Comparison of ENCODE assay signal across 8 cellular contexts in the genomic region with DNA sequence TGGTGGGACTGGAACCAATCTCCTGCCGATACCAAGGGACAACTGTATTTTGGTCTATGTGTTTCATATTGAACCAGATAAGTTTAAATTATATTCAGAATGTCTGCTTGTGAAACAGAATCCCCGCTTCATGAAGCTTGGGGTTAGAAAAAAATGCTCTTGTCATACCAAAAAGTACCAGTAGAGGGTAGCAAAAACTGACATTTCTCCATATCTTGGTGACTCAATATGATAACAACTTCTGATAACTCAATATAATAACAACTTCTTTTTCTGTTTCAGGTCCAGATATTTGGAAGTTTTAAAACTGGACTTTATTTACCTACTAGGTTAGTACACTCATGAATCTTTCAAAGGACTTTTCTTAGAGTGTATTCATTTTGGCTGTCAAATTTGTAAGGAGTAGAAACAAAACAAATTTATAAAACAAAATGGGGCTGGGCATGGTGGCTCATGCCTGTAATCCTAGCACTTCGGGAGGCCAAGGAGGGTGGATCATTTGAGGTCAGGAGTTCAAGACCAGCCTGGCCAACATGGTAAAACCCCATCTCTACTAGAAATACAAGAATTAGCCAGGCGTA. TPM values are rescaled to one million over a fixed set of nuclear protein-coding genes. Genes with fewer than 3 reads are reported as not detected.
A peak's percentile ranks its signal among the peaks of the same experiment; 100 is the strongest.
DNase-seq lines count a peak whose midpoint lies in the region; ATAC-seq, FAIRE-seq and TF ChIP-seq lines count a peak whose summit lies in the region.

No MANE protein-coding gene starts in this region.

- peak; percentile 64 to 67 for TF ChIP-seq RAD21 in H1 (IDR thresholded peaks at IDR 0.05 in 1 of 2, conservative IDR thresholded peaks at IDR 0.05 in 1 of 2; ENCODE audit: low read depth in 2 of 2, low read length in 2 of 2)

- TF ChIP-seq POLR2A in H1 (IDR thresholded peaks at IDR 0.05; ENCODE audit: control extremely low read depth in 1 of 2, low read depth in 2 of 2, low read length in 2 of 2): no peak

- CTCF ChIA-PET in Caco-2 (lab: Charles Lee) (interaction anchor here (0.5 to 1.0 kb wide), 9 partner anchors 17 to 592 kb away, joined by 3 to 8 read pairs (median 5); partner anchors contain the start of genes CNEP1R1 and HEATR3), H1 (lab: Charles Lee; ENCODE audit: partially characterized antibody) (interaction anchor here (0.6 to 2.0 kb wide), 17 partner anchors 15 to 245 kb away, joined by 3 to 12 read pairs (median 3); partner anchors contain the start of gene CNEP1R1)

- no peak overlapping the region for H3K14ac ChIP-seq in H1 (ENCODE audit: insufficient read length)

- H3K79me1 ChIP-seq in H1 (ENCODE audit: low read depth, low read length): no peaks in the 10 kb centered on the region; the same call in 1 of the 2 replicates

- H3K4me3 Mint-ChIP-seq in Caco-2 (ENCODE audit: unreplicated experiment): no peak overlapping the region
- H3K4me3 Mint-ChIP-seq in GM23338: no peak overlapping the region
- no peak overlapping the region for H3K4me3 Mint-ChIP-seq in nephron

- no peak overlapping the region for H3K27ac ChIP-seq in GM23338 (ENCODE audit: low read depth)
- H3K27ac ChIP-seq in H1 (ENCODE audit: low read depth, low read length): no peak overlapping the region

- H3K56ac ChIP-seq in H1 (replicated peaks; ENCODE audit: insufficient read length, low read depth, low read length): no peak overlapping the region

- no peak overlapping the region for H4K5ac ChIP-seq in H1 (ENCODE audit: insufficient read length, low read depth, low read length)

- FAIRE-seq in H1 (lab: Jason Lieb, UNC): no peak

- H3K9me3 Mint-ChIP-seq in Caco-2 (ENCODE audit: unreplicated experiment) (no peaks in the 10 kb centered on the region), GM23338 (no peaks in the 10 kb centered on the region), nephron (no peaks in the 10 kb centered on the region)

- H4K20me1 ChIP-seq in GM23338 (replicated peaks; ENCODE audit: insufficient read depth): peaks cover 12% of the 10 kb centered on the region; the same call in 1 of the 2 replicates
- no peaks in the 10 kb centered on the region for H4K20me1 ChIP-seq in H1 (replicated peaks in 1 of 2; ENCODE audit: control insufficient read depth in 1 of 2, insufficient read depth in 2 of 2, low read length in 2 of 2)

- no peak overlapping the region for H3K23ac ChIP-seq in H1 (ENCODE audit: insufficient read length)

- H3K4ac ChIP-seq in H1 (replicated peaks; ENCODE audit: insufficient read length, low read depth, low read length): no peak overlapping the region

- POLR2A ChIA-PET in Caco-2 (lab: Charles Lee) (interaction anchor here (0.6 kb wide), 2 partner anchors 37 to 97 kb away, joined by 4 to 8 read pairs; no protein-coding TSS in a partner anchor), H1 (lab: Charles Lee; ENCODE audit: partially characterized antibody) (no interaction called here)

- no peak overlapping the region for H4K8ac ChIP-seq in H1 (ENCODE audit: extremely low read depth, insufficient read depth, low read length)

- H3K4me1 Mint-ChIP-seq in Caco-2 (ENCODE audit: low read depth, unreplicated experiment) (peaks cover 14% of the 10 kb centered on the region), GM23338 (peaks cover 11% of the 10 kb centered on the region), nephron (peaks cover 17% of the 10 kb centered on the region)

- peak in 1 of 2 experiments; percentile 69 for DNase-seq in Caco-2
- DNase-seq in GM23338 (ENCODE audit: low spot score): peak; percentile 52
- peak; percentile 53 for DNase-seq in RKO (ENCODE audit: low spot score)
- DNase-seq in H1 (ENCODE audit: low read depth in 1 of 2, low spot score in 2 of 2): no peak
- no peak for DNase-seq in NCI-H187 (lab: John Stamatoyannopoulos, UW)

- peaks cover 16% of the 10 kb centered on the region; the same call in 1 of the 2 replicates for H3K4me1 ChIP-seq in Caco-2
- peaks cover 4% of the 10 kb centered on the region; the same call in 1 of the 2 replicates for H3K4me1 ChIP-seq in GM23338 (ENCODE audit: insufficient read depth)
- peaks cover 0 to 6% (median 3%) of the 10 kb centered on the region in 4 experiments; a peak in 3 of 7 replicates for H3K4me1 ChIP-seq in H1 (replicated peaks in 1 of 4; ENCODE audit: control insufficient read depth in 3 of 4, insufficient read depth in 4 of 4, low read length in 3 of 4)

- H2BK120ac ChIP-seq in H1 (replicated peaks; ENCODE audit: low read depth, low read length): no peak overlapping the region

- H3K79me2 ChIP-seq in GM23338 (replicated peaks; ENCODE audit: insufficient read depth): no peaks in the 10 kb centered on the region
- 0 out of 4 replicates have a peak, but pooled peaks cover 0 to 2% of the 10 kb centered on the region in 2 experiments for H3K79me2 ChIP-seq in H1 (ENCODE audit: control insufficient read depth in 1 of 2, insufficient read depth in 2 of 2, low read length in 2 of 2)

- no TSS peak for BruUV-seq in Caco-2 (replicated peaks; lab: Mats Ljungman, UMichigan)

- H2AK5ac ChIP-seq in H1 (ENCODE audit: low read depth, low read length): no peak overlapping the region

- no peaks in the 10 kb centered on the region for H3K9me3 ChIP-seq in Caco-2
- H3K9me3 ChIP-seq in H1 (ENCODE audit: insufficient read depth in 2 of 2, low read depth in 1 of 2, low read length in 1 of 2): no peaks in the 10 kb centered on the region

- no peak overlapping the region for H3K9ac ChIP-seq in H1 (replicated peaks in 1 of 4; ENCODE audit: extremely low read depth in 1 of 4, low read depth in 3 of 4, low read length in 3 of 4)

- H2BK12ac ChIP-seq in H1 (ENCODE audit: low read depth, low read length): no peak overlapping the region

- no peak overlapping the region for H2BK15ac ChIP-seq in H1 (ENCODE audit: low read length)

- H3K9me2 ChIP-seq in GM23338 (ENCODE audit: insufficient read depth): no peaks in the 10 kb centered on the region

- H2BK20ac ChIP-seq in H1 (ENCODE audit: low read length): no peak overlapping the region

- H3K27me3 Mint-ChIP-seq in Caco-2 (ENCODE audit: insufficient read depth, unreplicated experiment) (no peaks in the 10 kb centered on the region), GM23338 (ENCODE audit: insufficient read depth, low read depth, poor library complexity) (no peaks in the 10 kb centered on the region), nephron (ENCODE audit: low read depth) (no peaks in the 10 kb centered on the region)

- 82% methylated on average over 4 of the region's 4 CpGs; no CpG with 5 or more reads in 1 of the 2 experiments for WGBS in H1 (ENCODE audit: extremely low coverage in 1 of 2, insufficient coverage in 1 of 2, insufficient read length in 1 of 2, insufficient replicate concordance in 2 of 2, low coverage in 1 of 2, low lambda C conversion rate in 2 of 2, missing lambda C conversion rate in 1 of 2), 2 experiments

- H3K36me3 Mint-ChIP-seq in Caco-2 (ENCODE audit: insufficient read depth, unreplicated experiment): peaks cover 45% of the 10 kb centered on the region
- peaks cover 24% of the 10 kb centered on the region for H3K36me3 Mint-ChIP-seq in GM23338 (ENCODE audit: low read depth)
- H3K36me3 Mint-ChIP-seq in nephron (ENCODE audit: low read depth): peaks cover 28% of the 10 kb centered on the region

- no peak overlapping the region for H3K4me3 ChIP-seq in Caco-2 (ENCODE audit: low read depth, low read length)
- H3K4me3 ChIP-seq in GM23338: no peak overlapping the region
- H3K4me3 ChIP-seq in H1 (ENCODE audit: extremely low read depth in 1 of 4, insufficient read depth in 2 of 4, low read depth in 3 of 4, low read length in 4 of 4): no peak overlapping the region

- H2AFZ ChIP-seq in GM23338 (no peak overlapping the region), H1 (ENCODE audit: low read length) (no peak overlapping the region)

- H3K27me3 ChIP-seq in Caco-2 (replicated peaks; ENCODE audit: control insufficient read depth, insufficient read depth, low read length): no peaks in the 10 kb centered on the region
- no peaks in the 10 kb centered on the region for H3K27me3 ChIP-seq in GM23338 (ENCODE audit: insufficient read depth)
- no peaks in the 10 kb centered on the region for H3K27me3 ChIP-seq in H1 (replicated peaks in 1 of 4; ENCODE audit: control insufficient read depth in 3 of 4, extremely low read depth in 1 of 4, insufficient read depth in 3 of 4, low read length in 3 of 4)

- H3K36me3 ChIP-seq in Caco-2 (ENCODE audit: control insufficient read depth, insufficient read depth, low read length) (peaks cover 4% of the 10 kb centered on the region), GM23338 (ENCODE audit: insufficient read depth) (peaks cover 11% of the 10 kb centered on the region; the same call in 1 of the 2 replicates), H1 (ENCODE audit: control insufficient read depth in 2 of 4, insufficient read depth in 4 of 4, low read length in 3 of 4) (peaks cover 0 to 20% (median 10%) of the 10 kb centered on the region in 4 experiments; a peak in 7 of 8 replicates)

- TF ChIP-seq CTCF in Caco-2 (IDR thresholded peaks at IDR 0.05; ENCODE audit: insufficient read depth in 1 of 2, low read depth in 1 of 2, low read length in 1 of 2, severe bottlenecking in 1 of 2, unreplicated experiment in 1 of 2) (peak; percentile 75 to 76), GM23338 (conservative IDR thresholded peaks at IDR 0.05; ENCODE audit: low read depth in 2 of 2) (peak; percentile 55 to 78), H1 (IDR thresholded peaks at IDR 0.05; ENCODE audit: control extremely low read depth in 1 of 3, insufficient read depth in 1 of 3, low read depth in 1 of 3, low read length in 3 of 3) (peak in 2 of 3 experiments; percentile 42 to 59; a peak in 2 of 4 replicates), nephron (IDR thresholded peaks at IDR 0.05; ENCODE audit: unreplicated experiment in 3 of 3) (peak; percentile 73 to 89 (median 75))

- H3K18ac ChIP-seq in H1 (ENCODE audit: extremely low read depth, low read length): no peak overlapping the region

- TF ChIP-seq EP300 in H1 (IDR thresholded peaks at IDR 0.05; ENCODE audit: borderline replicate concordance in 1 of 2, low read depth in 2 of 2, low read length in 2 of 2): no peak

- H3K27ac Mint-ChIP-seq in Caco-2 (ENCODE audit: unreplicated experiment) (no peak overlapping the region), GM23338 (no peak overlapping the region), nephron (no peak overlapping the region)

- H3K4me2 ChIP-seq in GM23338: no peak overlapping the region
- no peak overlapping the region for H3K4me2 ChIP-seq in H1 (ENCODE audit: insufficient read depth in 1 of 2, low read depth in 2 of 2, low read length in 2 of 2)

- ATAC-seq in GM23338 (no peak), GM19035 (IDR thresholded peaks at IDR 0.05; ENCODE audit: unreplicated experiment) (no peak), GM18517 (IDR thresholded peaks at IDR 0.05; ENCODE audit: unreplicated experiment) (no peak)

- no peaks in the 10 kb centered on the region for H3K23me2 ChIP-seq in H1 (ENCODE audit: low read depth, low read length)

- intact Hi-C loops in Caco-2 (cut with micrococcal nuclease; ENCODE audit: unreplicated experiment): loop anchor here (1.0 to 5.0 kb wide), 3 partner anchors 31 to 141 kb away; no protein-coding TSS in a partner anchor

- no peak overlapping the region for H4K91ac ChIP-seq in H1 (replicated peaks; ENCODE audit: insufficient read length, low read length)

- H2BK5ac ChIP-seq in H1 (ENCODE audit: low read depth, low read length): no peak overlapping the region

- no peaks in the 10 kb centered on the region for H3F3A ChIP-seq in GM23338 (replicated peaks; ENCODE audit: low read depth)

RNA-seq across cellular contexts. Expression of gene ADCY7, which starts 52.3 kb away (rescaled TPM):
- total RNA-seq in Caco-2 (2022): 51.3 and 54.2 TPM in 2 replicates
- total RNA-seq in GM23338 (2014; rRNA removed; shearing (Covaris generic)): 10.5 and 10.8 TPM in 2 replicates
- polyA plus RNA-seq in GM23338 (2016; fragmentation: Nextera tagmentation; extraction: Ambion mirVana): 2.4 and 2.5 TPM in 2 replicates
- 4.7 and 5.1 TPM in 2 replicates for total RNA-seq in H1 (2021; fragmentation: NEBNext Ultra II Directional; extraction: Animal tissue kit (Norgen Biotek cat#: 25700))
- polyA plus RNA-seq in H1 (2011; rRNA removed): 2.4 and 5.5 TPM in 2 replicates
- 4.9 TPM for polyA plus RNA-seq in H1 (2011; cell fraction: cytosol; rRNA removed)
- polyA plus RNA-seq in H1 (2011; cell fraction: nucleus; rRNA removed): 13.5 TPM
- polyA plus RNA-seq in H1 (2012, experiment 1 of 2): 2.0 to 4.3 TPM (median 2.9 TPM) in 4 replicates
- 0.45 TPM for polyA plus RNA-seq in H1 (2012, experiment 2 of 2)
- polyA plus RNA-seq in H1 (2013, experiment 1 of 2): 1.8 TPM
- 1.7 TPM for polyA plus RNA-seq in H1 (2013, experiment 2 of 2)
- 6.9 and 7.2 TPM in 2 replicates for polyA minus RNA-seq in H1 (2011; rRNA and poly(A)+ RNA removed)
- polyA minus RNA-seq in H1 (2011; cell fraction: cytosol; rRNA and poly(A)+ RNA removed): 7.3 TPM
- 6.4 TPM for polyA minus RNA-seq in H1 (2011; cell fraction: nucleus; rRNA and poly(A)+ RNA removed)

Comparison
In these comparisons a context has a peak if more than half of its experiments do, and no peak if none do; other contexts are left out.
1. DNase-seq: peak in GM23338 (single experiment) and RKO (single experiment); none in H1 (0 of 2) and NCI-H187 (0 of 2).
2. Peak in every context shown above with its lines, with median percentiles within 50 percentile points of each other: CTCF ChIP-seq.